In genomic region chr5:59039296-59040006, GRCh38 we compare ENCODE assay signal across 1 cellular context.
A peak's percentile ranks its signal among the peaks of the same experiment; 100 is the strongest.
TF ChIP-seq lines count a peak whose summit lies in the region.

No MANE protein-coding gene starts in this region.

TF ChIP-seq in HepG2, 621 proteins besides CTCF, POLR2A, EP300 and RAD21 (continued from another document and continues in another):
- TF ChIP-seq ATF7-NPFF (CRISPR knock-in tag; IDR thresholded peaks at IDR 0.05; ENCODE audit: low read depth) (0 out of 2 replicates have a peak, but pooled peaks have one; percentile 23), ZNF317 (CRISPR knock-in tag; IDR thresholded peaks at IDR 0.05) (0 out of 2 replicates have a peak, but pooled peaks have one; percentile 31), ZNF629 (CRISPR knock-in tag; conservative IDR thresholded peaks at IDR 0.05) (no peak), ZNF232 (CRISPR knock-in tag; IDR thresholded peaks at IDR 0.05; ENCODE audit: borderline replicate concordance) (no peak), ZNF570 (CRISPR knock-in tag; IDR thresholded peaks at IDR 0.05; ENCODE audit: borderline replicate concordance) (peak; percentile 54; the same call in 1 of the 2 replicates), ZFY (CRISPR knock-in tag; IDR thresholded peaks at IDR 0.05) (no peak; the same call in 1 of the 2 replicates), TCF12 (IDR thresholded peaks at IDR 0.05) (no peak), TCF12 (CRISPR knock-in tag; IDR thresholded peaks at IDR 0.05) (no peak), STAG1 (CRISPR knock-in tag; IDR thresholded peaks at IDR 0.05) (no peak), SUZ12 (IDR thresholded peaks at IDR 0.05; ENCODE audit: low read depth, low read length) (no peak), SRF (IDR thresholded peaks at IDR 0.05; ENCODE audit: low read depth, low read length) (no peak), HNRNPL (IDR thresholded peaks at IDR 0.05; ENCODE audit: low read depth, low read length) (peak; percentile 55), ZFP36 (IDR thresholded peaks at IDR 0.05; ENCODE audit: borderline replicate concordance, low read depth, low read length, partially characterized antibody) (no peak), KDM2A (CRISPR knock-in tag; IDR thresholded peaks at IDR 0.05; ENCODE audit: borderline replicate concordance, low read depth) (peak; percentile 66; the same call in 1 of the 2 replicates), MTERF4 (CRISPR knock-in tag; IDR thresholded peaks at IDR 0.05) (0 out of 2 replicates have a peak, but pooled peaks have one; percentile 40), ZNF318 (CRISPR knock-in tag; IDR thresholded peaks at IDR 0.05) (no peak), HES4 (CRISPR knock-in tag; IDR thresholded peaks at IDR 0.05; ENCODE audit: borderline replicate concordance) (peak; percentile 66; the same call in 1 of the 2 replicates), DPF2 (CRISPR knock-in tag; IDR thresholded peaks at IDR 0.05; ENCODE audit: borderline replicate concordance, low read depth) (no peak), PRDM15 (CRISPR knock-in tag; IDR thresholded peaks at IDR 0.05) (peak; percentile 95), SNAI1 (CRISPR knock-in tag; IDR thresholded peaks at IDR 0.05; ENCODE audit: borderline replicate concordance) (0 out of 2 replicates have a peak, but pooled peaks have one; percentile 15), TMF1 (CRISPR knock-in tag; IDR thresholded peaks at IDR 0.05; ENCODE audit: low read depth) (no peak), ZMYM3 (CRISPR knock-in tag; IDR thresholded peaks at IDR 0.05) (no peak), KAT7 (CRISPR knock-in tag; IDR thresholded peaks at IDR 0.05; ENCODE audit: borderline replicate concordance) (peak; percentile 47; the same call in 1 of the 2 replicates), SOX6 (IDR thresholded peaks at IDR 0.05) (no peak), SOX6 (CRISPR knock-in tag; IDR thresholded peaks at IDR 0.05) (peak; percentile 46), ZNF276 (CRISPR knock-in tag; IDR thresholded peaks at IDR 0.05; ENCODE audit: low read depth) (no peak), ZNF850 (CRISPR knock-in tag; conservative IDR thresholded peaks at IDR 0.05) (peak; percentile 86; the same call in 1 of the 2 replicates), ZFP82 (CRISPR knock-in tag; IDR thresholded peaks at IDR 0.05; ENCODE audit: borderline replicate concordance) (peak; percentile 76; the same call in 1 of the 2 replicates), HINFP (CRISPR knock-in tag; IDR thresholded peaks at IDR 0.05; ENCODE audit: low read depth) (0 out of 2 replicates have a peak, but pooled peaks have one; percentile 59), ZNF430 (CRISPR knock-in tag; IDR thresholded peaks at IDR 0.05) (0 out of 2 replicates have a peak, but pooled peaks have one; percentile 47), HNRNPLL (IDR thresholded peaks at IDR 0.05; ENCODE audit: low read depth, low read length, poor library complexity, severe bottlenecking) (peak; percentile 80), ZNF790 (CRISPR knock-in tag; IDR thresholded peaks at IDR 0.05; ENCODE audit: borderline replicate concordance) (0 out of 2 replicates have a peak, but pooled peaks have one; percentile 59), RERE (CRISPR knock-in tag; IDR thresholded peaks at IDR 0.05; ENCODE audit: low read depth) (0 out of 2 replicates have a peak, but pooled peaks have one; percentile 20)
